21 cellular contexts compared by ENCODE assay signal in the genomic region with DNA sequence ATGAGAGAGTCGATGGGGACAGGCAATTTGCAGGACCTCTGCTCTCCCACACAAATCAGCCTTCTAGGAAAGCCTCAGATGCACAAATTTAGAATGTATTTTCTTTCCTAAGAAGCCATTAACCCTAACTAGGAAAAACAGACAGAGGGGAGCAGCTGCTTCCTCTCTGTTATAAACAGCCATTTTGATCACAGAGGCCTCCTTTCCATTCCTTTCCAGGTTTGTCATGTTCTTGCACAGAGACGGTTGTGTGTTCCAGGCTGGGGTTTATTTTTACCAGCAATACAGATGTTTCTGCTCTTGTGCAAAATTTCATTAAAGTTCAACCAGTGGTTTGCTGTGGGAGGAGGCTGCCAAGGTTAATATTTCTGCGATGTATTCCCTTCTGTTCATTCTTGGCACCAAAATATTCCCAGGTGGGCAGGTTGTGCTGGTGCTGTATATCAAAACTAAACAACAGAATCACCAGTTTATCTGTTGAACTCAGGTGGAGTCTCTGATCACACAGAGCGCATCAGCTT.
DNase-seq lines count a peak whose midpoint lies in the region; ATAC-seq and TF ChIP-seq lines count a peak whose summit lies in the region.
"Had no signal": no experiment of that assay in that cellular context is flagged by ENCODE, and none has a peak within 500 bp of the region (broad histone marks: within the 10 kb centered on the region; RNA-seq: fewer than 3 reads in every experiment).

No MANE protein-coding gene starts in this region.

- intact Hi-C loops in PC-9 (cut with micrococcal nuclease; ENCODE audit: unreplicated experiment), result loop anchor here (1.0 to 10.0 kb wide), 3 partner anchors 50 to 728 kb away; no protein-coding TSS in a partner anchor

- H3K4me1 Mint-ChIP-seq in GM23338, result peaks cover 72% of the 10 kb centered on the region
- H3K4me1 Mint-ChIP-seq in activated naive CD8-positive, alpha-beta T cell treated with anti-CD3 and anti-CD28 coated beads for 36 hours, result no peaks in the 10 kb centered on the region

- H3F3A ChIP-seq in GM23338 (replicated peaks; ENCODE audit: low read depth) (peaks cover 3% of the 10 kb centered on the region; the same call in 1 of the 2 replicates), PC-9 (ENCODE audit: insufficient read depth, low read depth) (peaks cover 36% of the 10 kb centered on the region), smooth muscle cell (ENCODE audit: low read depth) (peaks cover 4% of the 10 kb centered on the region)

- H3K9me3 ChIP-seq in PC-9 (ENCODE audit: insufficient read depth, low read depth) (no peaks in the 10 kb centered on the region), iPS-20b (ENCODE audit: insufficient read depth, low read depth, low read length) (no peaks in the 10 kb centered on the region), smooth muscle cell (replicated peaks; ENCODE audit: low read depth) (no peaks in the 10 kb centered on the region)
- H3K9me3 ChIP-seq: suprapubic skin, uterus had no signal

- no peaks in the 10 kb centered on the region for H3K9me3 Mint-ChIP-seq in GM23338
- no peaks in the 10 kb centered on the region for H3K9me3 Mint-ChIP-seq in activated naive CD8-positive, alpha-beta T cell treated with anti-CD3 and anti-CD28 coated beads for 36 hours
- H3K9me3 Mint-ChIP-seq: effector memory CD8-positive, alpha-beta T cell; neural crest cell had no signal

- H3K4me3 ChIP-seq in GM23338 (0 out of 2 replicates have a peak overlapping the region, but pooled peaks have one; percentile 14), PC-9 (no peak overlapping the region), iPS-20b (ENCODE audit: low read length) (no peak overlapping the region), smooth muscle cell (no peak overlapping the region)
- H3K4me3 ChIP-seq: suprapubic skin, uterus had no signal

- TF ChIP-seq CTCF in GM23338 (conservative IDR thresholded peaks at IDR 0.05; ENCODE audit: low read depth in 2 of 2), result no peak
- no peak for TF ChIP-seq CTCF in PC-9 (conservative IDR thresholded peaks at IDR 0.05)
- no peak for TF ChIP-seq CTCF in smooth muscle cell (IDR thresholded peaks at IDR 0.05; ENCODE audit: borderline replicate concordance, insufficient read depth, poor library complexity, severe bottlenecking)

- no peak overlapping the region for H3K4me3 Mint-ChIP-seq in GM23338
- no peak overlapping the region for H3K4me3 Mint-ChIP-seq in activated naive CD8-positive, alpha-beta T cell treated with anti-CD3 and anti-CD28 coated beads for 36 hours
- H3K4me3 Mint-ChIP-seq: effector memory CD8-positive, alpha-beta T cell; neural crest cell had no signal

- BruUV-seq in PC-9 (replicated peaks; lab: Mats Ljungman, UMichigan), result no TSS peak

- WGBS in smooth muscle cell (ENCODE audit: low lambda C conversion rate), result 74% methylated on average over 4 of the region's 4 CpGs

- H3K36me3 Mint-ChIP-seq in GM23338 (ENCODE audit: low read depth), result peaks cover 28% of the 10 kb centered on the region
- no peaks in the 10 kb centered on the region for H3K36me3 Mint-ChIP-seq in activated naive CD8-positive, alpha-beta T cell treated with anti-CD3 and anti-CD28 coated beads for 36 hours

- POLR2A ChIA-PET in PC-9 (lab: Charles Lee; ENCODE audit: unreplicated experiment), result no interaction called here

- H3K9me2 ChIP-seq in GM23338 (ENCODE audit: insufficient read depth) (no peaks in the 10 kb centered on the region; the same call in 1 of the 2 replicates), PC-9 (ENCODE audit: insufficient read depth) (no peaks in the 10 kb centered on the region)

- H3K79me2 ChIP-seq in GM23338 (replicated peaks; ENCODE audit: insufficient read depth) (peaks cover 85% of the 10 kb centered on the region), PC-9 (ENCODE audit: low read depth) (peaks cover 31% of the 10 kb centered on the region), smooth muscle cell (ENCODE audit: low read depth) (no peaks in the 10 kb centered on the region)

- DNase-seq in GM23338 (ENCODE audit: low spot score), result no peak
- DNase-seq in PC-9, result no peak
- DNase-seq in smooth muscle cell (lab: John Stamatoyannopoulos, UW; ENCODE audit: unreplicated experiment), result no peak
- no peak for DNase-seq in mesenteric fat pad (ENCODE audit: low spot score)
- no peak for DNase-seq in activated naive CD8-positive, alpha-beta T cell treated with anti-CD3 and anti-CD28 coated beads for 36 hours
- DNase-seq: activated CD8-positive, alpha-beta memory T cell treated with anti-CD3 and anti-CD28 coated beads for 24 hours; activated gamma-delta T cell; activated T-cell treated with anti-CD3 and anti-CD28 coated beads, Interleukin-2, amount 50 U/mL, for 1 hour; brain microvascular endothelial cell; DMS 273 treated with DMSO at 0.1 percent for 48 hours; effector memory CD8-positive, alpha-beta T cell; left ventricle myocardium superior; MM.1S; NCI-H524; posterior cingulate gyrus; T-helper 1 cell; uterus had no signal

- no peaks in the 10 kb centered on the region for H3K27me3 ChIP-seq in GM23338 (ENCODE audit: insufficient read depth)
- H3K27me3 ChIP-seq in PC-9 (ENCODE audit: insufficient read depth, low read depth), result no peaks in the 10 kb centered on the region
- no peaks in the 10 kb centered on the region for H3K27me3 ChIP-seq in iPS-20b (ENCODE audit: insufficient read depth, low read length)
- no peaks in the 10 kb centered on the region for H3K27me3 ChIP-seq in smooth muscle cell (ENCODE audit: low read depth)
- H3K27me3 ChIP-seq: brain microvascular endothelial cell, suprapubic skin, uterus had no signal

- H3K4me2 ChIP-seq in GM23338 (peak overlapping the region; percentile 60), PC-9 (peak overlapping the region; percentile 46), smooth muscle cell (no peak overlapping the region)

- CTCF ChIA-PET in PC-9 (lab: Charles Lee), result no interaction called here

- peaks cover 58% of the 10 kb centered on the region for H3K4me1 ChIP-seq in GM23338 (ENCODE audit: insufficient read depth)
- H3K4me1 ChIP-seq in PC-9 (replicated peaks; ENCODE audit: insufficient read depth), result peaks cover 58% of the 10 kb centered on the region
- peaks cover 39% of the 10 kb centered on the region for H3K4me1 ChIP-seq in iPS-20b (ENCODE audit: insufficient read depth, low read length)
- H3K4me1 ChIP-seq in smooth muscle cell (ENCODE audit: low read depth), result peaks cover 4% of the 10 kb centered on the region
- H3K4me1 ChIP-seq: uterus had no signal

- no peak overlapping the region for H2AFZ ChIP-seq in GM23338
- no peak overlapping the region for H2AFZ ChIP-seq in PC-9
- H2AFZ ChIP-seq in smooth muscle cell (ENCODE audit: low read depth), result no peak overlapping the region

- H3K36me3 ChIP-seq in GM23338 (ENCODE audit: insufficient read depth) (no peaks in the 10 kb centered on the region), PC-9 (ENCODE audit: low read depth) (no peaks in the 10 kb centered on the region), iPS-20b (ENCODE audit: insufficient read depth, low read depth, low read length) (peaks cover 13% of the 10 kb centered on the region; the same call in 1 of the 2 replicates), smooth muscle cell (ENCODE audit: low read depth) (no peaks in the 10 kb centered on the region)
- H3K36me3 ChIP-seq: brain microvascular endothelial cell, suprapubic skin, uterus had no signal

- peaks cover 7% of the 10 kb centered on the region for H3K27me3 Mint-ChIP-seq in GM23338 (ENCODE audit: insufficient read depth, low read depth, poor library complexity)
- peaks cover 4% of the 10 kb centered on the region for H3K27me3 Mint-ChIP-seq in activated naive CD8-positive, alpha-beta T cell treated with anti-CD3 and anti-CD28 coated beads for 36 hours

- no peak for ATAC-seq in GM23338
- ATAC-seq in GM21619 (IDR thresholded peaks at IDR 0.05; ENCODE audit: unreplicated experiment), result no peak
- ATAC-seq: effector memory CD8-positive, alpha-beta T cell; left ventricle myocardium superior had no signal

- peak overlapping the region; percentile 17; the same call in 1 of the 2 replicates for H3K9ac ChIP-seq in iPS-20b (ENCODE audit: low read depth, low read length)
- no peak overlapping the region for H3K9ac ChIP-seq in smooth muscle cell (ENCODE audit: low read depth)

- no peak overlapping the region for H3K27ac Mint-ChIP-seq in GM23338
- no peak overlapping the region for H3K27ac Mint-ChIP-seq in activated naive CD8-positive, alpha-beta T cell treated with anti-CD3 and anti-CD28 coated beads for 36 hours
- H3K27ac Mint-ChIP-seq: effector memory CD8-positive, alpha-beta T cell had no signal

- peak overlapping the region; percentile 56; the same call in 1 of the 2 replicates for H3K27ac ChIP-seq in GM23338 (ENCODE audit: low read depth)
- peak overlapping the region; percentile 30; the same call in 1 of the 2 replicates for H3K27ac ChIP-seq in PC-9
- H3K27ac ChIP-seq in iPS-20b (ENCODE audit: low read length), result peak overlapping the region; percentile 1
- H3K27ac ChIP-seq in smooth muscle cell (ENCODE audit: low read depth), result peak overlapping the region; percentile 41
- H3K27ac ChIP-seq: brain microvascular endothelial cell, suprapubic skin, uterus had no signal

- peaks cover 4% of the 10 kb centered on the region; the same call in 1 of the 2 replicates for H4K20me1 ChIP-seq in GM23338 (replicated peaks; ENCODE audit: insufficient read depth)
- peaks cover 5% of the 10 kb centered on the region; the same call in 1 of the 2 replicates for H4K20me1 ChIP-seq in PC-9 (ENCODE audit: insufficient read depth)
- no peaks in the 10 kb centered on the region for H4K20me1 ChIP-seq in smooth muscle cell (ENCODE audit: low read depth)

Comparison
In these comparisons a context has a peak if more than half of its experiments do, and no peak if none do; other contexts are left out.
1. H3K27ac ChIP-seq: peak in every context shown above with its lines; median percentile 56 in GM23338; 41 in smooth muscle cell; 30 in PC-9; 1 in iPS-20b.